ENCODE assay signal across 7 cellular contexts in the genomic region with DNA sequence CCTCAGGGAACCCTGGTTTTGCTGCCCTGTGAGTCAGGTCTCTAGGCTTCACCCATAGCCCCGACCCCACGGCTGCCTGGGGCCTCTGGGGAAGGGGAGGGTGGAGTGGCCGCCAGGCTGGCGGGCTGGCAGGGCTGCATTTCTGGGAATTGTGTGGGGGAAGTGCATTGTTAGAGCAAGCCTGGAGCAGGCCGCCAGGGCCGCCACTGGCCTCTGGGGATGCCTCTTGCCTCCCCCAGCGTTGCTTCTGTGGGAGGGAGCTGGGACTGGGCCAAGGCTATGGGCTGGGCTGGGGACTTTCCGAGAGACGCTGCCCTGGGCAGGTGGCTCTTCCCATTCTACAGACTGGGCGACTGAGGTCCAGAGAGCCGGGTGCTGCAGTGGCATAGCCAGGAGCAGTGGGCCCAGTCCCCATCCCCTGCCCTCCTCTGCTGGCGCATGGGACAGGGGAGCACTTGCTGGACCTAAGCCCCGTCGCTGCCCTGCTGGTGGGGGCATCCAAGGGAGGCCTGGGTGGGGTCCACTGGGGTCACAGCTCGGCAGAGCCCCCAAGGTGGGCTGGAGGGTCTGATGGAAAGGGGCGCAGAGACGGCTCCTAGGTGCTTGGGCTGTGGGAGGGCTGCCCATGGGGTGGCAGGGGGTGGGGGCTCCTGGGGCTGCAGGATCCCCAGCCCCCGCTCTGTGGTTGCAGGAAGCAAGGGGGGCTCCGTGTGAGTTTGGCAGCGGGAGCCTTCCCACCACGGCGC. TPM values are rescaled to one million over a fixed set of nuclear protein-coding genes. Genes with fewer than 3 reads are reported as not detected.
DNase-seq lines count a peak whose midpoint lies in the region; ATAC-seq and TF ChIP-seq lines count a peak whose summit lies in the region.
"Had no signal": no experiment of that assay in that cellular context is flagged by ENCODE, and none has a peak within 500 bp of the region (broad histone marks: within the 10 kb centered on the region; RNA-seq: fewer than 3 reads in every experiment).

No MANE protein-coding gene starts in this region.

- peak; percentile 36 for DNase-seq in choroid plexus epithelial cell (ENCODE audit: low read depth)
- peak; percentile 47 to 75 for DNase-seq in psoas muscle
- DNase-seq in Ammon's horn (ENCODE audit: low spot score): no peak
- DNase-seq: DMS79 had no signal

- H3K27me3 ChIP-seq in psoas muscle (ENCODE audit: insufficient read depth in 3 of 3, low read length in 2 of 3): peaks cover 0 to 13% (median 0%) of the 10 kb centered on the region in 3 donors

- H3K36me3 ChIP-seq in HEK293 (ENCODE audit: control insufficient read depth in 2 of 2, insufficient read depth in 1 of 2, low read length in 2 of 2) (no peaks in the 10 kb centered on the region), psoas muscle (ENCODE audit: insufficient read depth in 1 of 2, low read depth in 1 of 2) (no peaks in the 10 kb centered on the region)

- H3K4me1 ChIP-seq in HEK293 (ENCODE audit: control insufficient read depth, insufficient read depth, low read length): no peaks in the 10 kb centered on the region
- no peaks in the 10 kb centered on the region for H3K4me1 ChIP-seq in psoas muscle

- H3K4me3 ChIP-seq in HEK293 (ENCODE audit: low read depth, low read length): no peak overlapping the region
- H3K4me3 ChIP-seq in choroid plexus epithelial cell (ENCODE audit: low read depth, low read length): no peak overlapping the region
- peak overlapping the region; percentile 44 for H3K4me3 ChIP-seq in psoas muscle

- POLR2A ChIA-PET in HEK293 (lab: Yijun Ruan, JAX): no interaction called here

- no peak for TF ChIP-seq CTCF in HEK293 (tag by site-specific recombination; IDR thresholded peaks at IDR 0.05)
- no peak for TF ChIP-seq CTCF in choroid plexus epithelial cell (conservative IDR thresholded peaks at IDR 0.05; ENCODE audit: low read depth, low read length)
- no peak for TF ChIP-seq CTCF in psoas muscle (IDR thresholded peaks at IDR 0.05)

- no peaks in the 10 kb centered on the region for H3K9me3 ChIP-seq in HEK293 (ENCODE audit: control insufficient read depth, insufficient read depth, low read depth, low read length)
- H3K9me3 ChIP-seq in psoas muscle: no peaks in the 10 kb centered on the region

- no peak overlapping the region for H3K27ac ChIP-seq in HEK293 (ENCODE audit: extremely low read depth, low read depth, low read length)
- H3K27ac ChIP-seq in psoas muscle: peak overlapping the region; percentile 68

- CTCF ChIA-PET in HEK293 (lab: Yijun Ruan, JAX): interaction anchor here (0.6 to 2.8 kb wide), 4 partner anchors 16 to 280 kb away, joined by 3 to 39 read pairs (median 5); no protein-coding TSS in a partner anchor

- intact Hi-C loops in psoas muscle (cut with DNase I): no loop called here

- 38 to 42% (median 40%) methylated on average over 17 to 22 of the region's 22 CpGs for WGBS in psoas muscle, 3 donors

- ATAC-seq in psoas muscle: peak; percentile 9 to 29 (median 16)
- no peak for ATAC-seq in HG02642 (IDR thresholded peaks at IDR 0.05; ENCODE audit: poor library complexity, unreplicated experiment)
- ATAC-seq in GM19395 (IDR thresholded peaks at IDR 0.05; ENCODE audit: unreplicated experiment): no peak

TF ChIP-seq in HEK293, 187 proteins besides CTCF, POLR2A, EP300 and RAD21 (continues in another document):
- TF ChIP-seq ZNF768 (tag by site-specific recombination; IDR thresholded peaks at IDR 0.05): no peak
- 0 out of 2 replicates have a peak, but pooled peaks have one; percentile 18 for TF ChIP-seq ZSCAN30 (tag by site-specific recombination; IDR thresholded peaks at IDR 0.05)
- TF ChIP-seq, protein P1, sequence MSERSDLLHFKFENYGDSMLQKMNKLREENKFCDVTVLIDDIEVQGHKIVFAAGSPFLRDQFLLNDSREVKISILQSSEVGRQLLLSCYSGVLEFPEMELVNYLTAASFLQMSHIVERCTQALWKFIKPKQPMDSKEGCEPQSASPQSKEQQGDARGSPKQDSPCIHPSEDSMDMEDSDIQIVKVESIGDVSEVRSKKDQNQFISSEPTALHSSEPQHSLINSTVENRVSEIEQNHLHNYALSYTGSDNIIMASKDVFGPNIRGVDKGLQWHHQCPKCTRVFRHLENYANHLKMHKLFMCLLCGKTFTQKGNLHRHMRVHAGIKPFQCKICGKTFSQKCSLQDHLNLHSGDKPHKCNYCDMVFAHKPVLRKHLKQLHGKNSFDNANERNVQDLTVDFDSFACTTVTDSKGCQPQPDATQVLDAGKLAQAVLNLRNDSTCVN (tag by site-specific recombination; optimal IDR thresholded peaks at IDR 0.05): no peak
- TF ChIP-seq GLIS2 (tag by site-specific recombination; IDR thresholded peaks at IDR 0.05): peak; percentile 24
- TF ChIP-seq WT1 (tag by site-specific recombination; IDR thresholded peaks at IDR 0.05): peak; percentile 23; the same call in 1 of the 2 replicates
- 0 out of 2 replicates have a peak, but pooled peaks have one; percentile 31 for TF ChIP-seq SP7 (tag by site-specific recombination; IDR thresholded peaks at IDR 0.05)
- peak; percentile 75 for TF ChIP-seq ZNF121 (tag by site-specific recombination; IDR thresholded peaks at IDR 0.05)
- TF ChIP-seq OSR2 (tag by site-specific recombination; IDR thresholded peaks at IDR 0.05): peak; percentile 76
- peak; percentile 45 for TF ChIP-seq ZBTB8A (tag by site-specific recombination; IDR thresholded peaks at IDR 0.05)
- 0 out of 2 replicates have a peak, but pooled peaks have one; percentile 12 for TF ChIP-seq SP2 (tag by site-specific recombination; IDR thresholded peaks at IDR 0.05)
- TF ChIP-seq ZNF423 (tag by site-specific recombination; IDR thresholded peaks at IDR 0.05): peak; percentile 70; the same call in 1 of the 2 replicates
- TF ChIP-seq ZNF510 (tag by site-specific recombination; IDR thresholded peaks at IDR 0.05; ENCODE audit: insufficient replicate concordance): no peak
- TF ChIP-seq HOXA7 (CRISPR knock-in tag; IDR thresholded peaks at IDR 0.05; ENCODE audit: borderline replicate concordance): no peak
- TF ChIP-seq ZBTB1 (tag by site-specific recombination; IDR thresholded peaks at IDR 0.05): no peak
- 0 out of 2 replicates have a peak, but pooled peaks have one; percentile 28 for TF ChIP-seq IKZF3 (tag by site-specific recombination; IDR thresholded peaks at IDR 0.05)
- TF ChIP-seq, protein P2, sequence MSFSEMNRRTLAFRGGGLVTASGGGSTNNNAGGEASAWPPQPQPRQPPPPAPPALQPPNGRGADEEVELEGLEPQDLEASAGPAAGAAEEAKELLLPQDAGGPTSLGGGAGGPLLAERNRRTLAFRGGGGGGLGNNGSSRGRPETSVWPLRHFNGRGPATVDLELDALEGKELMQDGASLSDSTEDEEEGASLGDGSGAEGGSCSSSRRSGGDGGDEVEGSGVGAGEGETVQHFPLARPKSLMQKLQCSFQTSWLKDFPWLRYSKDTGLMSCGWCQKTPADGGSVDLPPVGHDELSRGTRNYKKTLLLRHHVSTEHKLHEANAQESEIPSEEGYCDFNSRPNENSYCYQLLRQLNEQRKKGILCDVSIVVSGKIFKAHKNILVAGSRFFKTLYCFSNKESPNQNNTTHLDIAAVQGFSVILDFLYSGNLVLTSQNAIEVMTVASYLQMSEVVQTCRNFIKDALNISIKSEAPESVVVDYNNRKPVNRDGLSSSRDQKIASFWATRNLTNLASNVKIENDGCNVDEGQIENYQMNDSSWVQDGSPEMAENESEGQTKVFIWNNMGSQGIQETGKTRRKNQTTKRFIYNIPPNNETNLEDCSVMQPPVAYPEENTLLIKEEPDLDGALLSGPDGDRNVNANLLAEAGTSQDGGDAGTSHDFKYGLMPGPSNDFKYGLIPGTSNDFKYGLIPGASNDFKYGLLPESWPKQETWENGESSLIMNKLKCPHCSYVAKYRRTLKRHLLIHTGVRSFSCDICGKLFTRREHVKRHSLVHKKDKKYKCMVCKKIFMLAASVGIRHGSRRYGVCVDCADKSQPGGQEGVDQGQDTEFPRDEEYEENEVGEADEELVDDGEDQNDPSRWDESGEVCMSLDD (tag by site-specific recombination; IDR thresholded peaks at IDR 0.05): peak; percentile 26; the same call in 1 of the 2 replicates
- TF ChIP-seq KLF8 (tag by site-specific recombination; IDR thresholded peaks at IDR 0.05): 0 out of 2 replicates have a peak, but pooled peaks have one; percentile 27
- TF ChIP-seq OVOL3 (tag by site-specific recombination; IDR thresholded peaks at IDR 0.05): no peak
- TF ChIP-seq, protein P3, sequence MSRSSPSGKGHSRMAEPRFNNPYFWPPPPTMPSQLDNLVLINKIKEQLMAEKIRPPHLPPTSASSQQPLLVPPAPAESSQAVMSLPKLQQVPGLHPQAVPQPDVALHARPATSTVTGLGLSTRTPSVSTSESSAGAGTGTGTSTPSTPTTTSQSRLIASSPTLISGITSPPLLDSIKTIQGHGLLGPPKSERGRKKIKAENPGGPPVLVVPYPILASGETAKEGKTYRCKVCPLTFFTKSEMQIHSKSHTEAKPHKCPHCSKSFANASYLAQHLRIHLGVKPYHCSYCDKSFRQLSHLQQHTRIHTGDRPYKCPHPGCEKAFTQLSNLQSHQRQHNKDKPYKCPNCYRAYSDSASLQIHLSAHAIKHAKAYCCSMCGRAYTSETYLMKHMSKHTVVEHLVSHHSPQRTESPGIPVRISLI (tag by site-specific recombination; IDR thresholded peaks at IDR 0.05): no peak
- TF ChIP-seq ZNF704 (tag by site-specific recombination; IDR thresholded peaks at IDR 0.05): no peak
- peak; percentile 85 for TF ChIP-seq EGR2 (tag by site-specific recombination; IDR thresholded peaks at IDR 0.05; ENCODE audit: low read depth)
- peak; percentile 80 for TF ChIP-seq ZFHX2 (tag by site-specific recombination; conservative IDR thresholded peaks at IDR 0.05)

RNA-seq across cellular contexts. Expression of gene SOX18, which starts 6.6 kb away (rescaled TPM):
- total RNA-seq in psoas muscle: 10 to 100 TPM; 11.7 to 50.8 (median 30.5) TPM
- 10 to 100 TPM in 1 of 3 donors, 1 to 10 TPM in 2; 4.2 to 15.4 (median 6.5) TPM for polyA plus RNA-seq in psoas muscle

RNA-seq across cellular contexts. Expression of gene TCEA2, which starts 6.9 kb away (rescaled TPM):
- total RNA-seq in psoas muscle: 10 to 100 TPM; 30.2 to 43.4 (median 37.6) TPM
- polyA plus RNA-seq in psoas muscle: 10 to 100 TPM; 15.1 to 24.9 (median 15.6) TPM

RNA-seq across cellular contexts. Expression of gene C20orf204, which starts 20.1 kb away (rescaled TPM):
- total RNA-seq in psoas muscle: under 1 TPM; 0.25 to 0.71 (median 0.55) TPM
- under 1 TPM in 2 of 3 donors, not detected in 1; 0.30 to 0.64 TPM for polyA plus RNA-seq in psoas muscle

RNA-seq across cellular contexts. Expression of gene RGS19, which starts 23.3 kb away (rescaled TPM):
- total RNA-seq in psoas muscle: 1 to 10 TPM; 2.0 to 3.5 (median 2.4) TPM
- 1 to 10 TPM; 3.7 to 5.7 (median 3.8) TPM for polyA plus RNA-seq in psoas muscle

RNA-seq across cellular contexts. Expression of gene OPRL1, which starts 23.8 kb away (rescaled TPM):
- total RNA-seq in psoas muscle: under 1 TPM; 0.17 to 0.94 (median 0.21) TPM
- polyA plus RNA-seq in psoas muscle: under 1 TPM; 0.03 to 0.08 (median 0.08) TPM

Comparison
In these comparisons a context has a peak if more than half of its experiments do, and no peak if none do; other contexts are left out.
1. ATAC-seq: peak in psoas muscle (4 of 4); none in HG02642 (single experiment) and GM19395 (single experiment).